17 cellular contexts compared by ENCODE assay signal in the genomic region with DNA sequence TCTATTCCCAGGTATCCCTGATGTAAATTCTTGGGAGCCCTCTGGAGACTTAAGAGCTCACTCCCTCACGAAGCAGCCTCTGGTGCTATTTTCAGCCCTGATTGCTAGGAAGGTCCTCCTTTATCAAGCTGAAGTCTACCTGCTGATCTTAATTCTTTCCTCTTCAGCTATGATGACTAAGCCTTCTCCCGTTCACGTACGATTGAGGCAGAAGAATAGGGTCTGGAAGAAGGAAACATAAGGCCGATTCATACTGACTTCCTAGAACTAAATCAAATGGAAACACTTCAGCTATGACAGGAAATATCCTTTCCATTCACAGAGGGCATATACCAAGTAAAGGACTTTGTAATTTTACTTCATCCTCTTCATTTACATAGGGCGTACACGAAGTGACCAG.
"Had no signal": no experiment of that assay in that cellular context is flagged by ENCODE, and none has a peak within 500 bp of the region (broad histone marks: within the 10 kb centered on the region; RNA-seq: fewer than 3 reads in every experiment).

No MANE protein-coding gene starts in this region.

- H3K4me3 ChIP-seq: coronary artery, esophagus muscularis mucosa, gastroesophageal sphincter, heart right ventricle, left lung, lower lobe of right lung, mucosa of descending colon had no signal

- H3K36me3 ChIP-seq: heart right ventricle, left lung, lower lobe of right lung had no signal

- H3K27ac ChIP-seq: coronary artery, foreskin keratinocyte, left lung, lower lobe of right lung had no signal

- H3K27me3 ChIP-seq: esophagus muscularis mucosa, gastroesophageal sphincter had no signal

- H3K9me3 ChIP-seq: esophagus muscularis mucosa, gastroesophageal sphincter, lower lobe of right lung had no signal

- DNase-seq: effector CD8-positive, alpha-beta T cell; effector memory CD8-positive, alpha-beta T cell; endodermal cell; foreskin keratinocyte; glutamatergic neuron; heart right ventricle; hippocampal formation; left cardiac atrium; left lung; left ventricle myocardium superior; lower lobe of right lung; mesenchymal stem cell; mucosa of descending colon; naive B cell had no signal

- H3K4me1 ChIP-seq: foreskin keratinocyte, left lung, lower lobe of right lung had no signal

- ATAC-seq: effector memory CD8-positive, alpha-beta T cell; foreskin keratinocyte; gastroesophageal sphincter; left cardiac atrium; left lung; left ventricle myocardium superior; lower lobe of right lung; mucosa of descending colon had no signal
